In the genomic region with DNA sequence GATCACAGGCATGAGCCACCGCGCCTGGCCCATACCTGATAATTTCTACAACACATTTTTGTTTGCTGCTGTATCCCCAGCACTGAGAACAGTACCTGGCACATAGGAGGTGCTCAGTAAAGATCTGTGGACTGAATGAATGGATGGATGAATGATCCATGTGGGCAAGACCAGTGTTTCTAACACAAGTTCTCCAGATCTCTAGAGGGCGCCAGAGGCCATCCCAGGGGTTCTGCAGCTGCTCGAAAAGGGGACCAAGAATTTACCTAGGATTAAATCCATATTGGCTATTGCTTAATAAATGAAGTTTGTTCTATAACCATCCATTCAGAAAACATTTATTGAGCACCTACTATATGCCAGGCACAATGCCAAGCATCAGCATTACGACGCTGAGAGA, we compare ENCODE assay signal across 8 cellular contexts.
DNase-seq lines count a peak whose midpoint lies in the region; ATAC-seq and TF ChIP-seq lines count a peak whose summit lies in the region.

No MANE protein-coding gene starts in this region.

- peak in 3 of 6 experiments; percentile 27 to 34 (median 27) for TF ChIP-seq CTCF in Peyer's patch (IDR thresholded peaks at IDR 0.05)
- TF ChIP-seq CTCF in foreskin keratinocyte (conservative IDR thresholded peaks at IDR 0.05): peak; percentile 63
- TF ChIP-seq CTCF in stomach (IDR thresholded peaks at IDR 0.05): peak in 3 of 7 experiments; percentile 16 to 29 (median 25)
- peak in 1 of 4 experiments; percentile 31 for TF ChIP-seq CTCF in sigmoid colon (IDR thresholded peaks at IDR 0.05)

- H3K27ac ChIP-seq in Peyer's patch (no peak overlapping the region), foreskin keratinocyte (no peak overlapping the region), stomach (no peak overlapping the region), sigmoid colon (no peak overlapping the region)

- ATAC-seq in foreskin keratinocyte (no peak), HG03025 (IDR thresholded peaks at IDR 0.05; ENCODE audit: low FRiP score, unreplicated experiment) (no peak)

- H3K4me3 ChIP-seq in Peyer's patch (no peak overlapping the region), stomach (no peak overlapping the region), sigmoid colon (no peak overlapping the region)

- H3K36me3 ChIP-seq in Peyer's patch (no peaks in the 10 kb centered on the region), stomach (no peaks in the 10 kb centered on the region), sigmoid colon (no peaks in the 10 kb centered on the region)

- no peaks in the 10 kb centered on the region for H3K9me3 ChIP-seq in Peyer's patch
- no peaks in the 10 kb centered on the region for H3K9me3 ChIP-seq in stomach
- H3K9me3 ChIP-seq in sigmoid colon: no peaks in the 10 kb centered on the region

- TF ChIP-seq EP300 in stomach (IDR thresholded peaks at IDR 0.05): no peak
- no peak for TF ChIP-seq EP300 in sigmoid colon (IDR thresholded peaks at IDR 0.05)

- H3K4me1 ChIP-seq in Peyer's patch: no peaks in the 10 kb centered on the region
- no peaks in the 10 kb centered on the region for H3K4me1 ChIP-seq in foreskin keratinocyte
- H3K4me1 ChIP-seq in stomach: peaks cover 0 to 11% (median 8%) of the 10 kb centered on the region in 4 donors
- H3K4me1 ChIP-seq in sigmoid colon: peaks cover 0 to 3% (median 0%) of the 10 kb centered on the region in 4 donors

- DNase-seq in activated CD4-positive, alpha-beta T cell treated with anti-CD3 and anti-CD28 coated beads for 48 hours: peak; percentile 33
- DNase-seq in activated CD4-positive, alpha-beta T cell treated with anti-CD3 and anti-CD28 coated beads, Interleukin-2, amount 50 U/mL, for 1 hour: no peak
- DNase-seq in LHCN-M2 (ENCODE audit: low read depth) (peak; percentile 23), Peyer's patch (peak in 2 of 3 donors; percentile 25 to 59), foreskin keratinocyte (no peak), stomach (peak; percentile 36), sigmoid colon (no peak)

- WGBS in stomach, 5 donors: 11 to 17% (median 12%) methylated on average over 6 of the region's 6 CpGs
- 15 to 18% methylated on average over 6 of the region's 6 CpGs for WGBS in sigmoid colon, 2 donors

- intact Hi-C loops in stomach (cut with DNase I; ENCODE audit: low total_unique reads): no loop called here
- intact Hi-C loops in sigmoid colon (cut with DNase I): no loop called here

- H3K27me3 ChIP-seq in Peyer's patch (no peaks in the 10 kb centered on the region), foreskin keratinocyte (no peaks in the 10 kb centered on the region), stomach (peaks cover 0 to 90% (median 20%) of the 10 kb centered on the region in 3 donors), sigmoid colon (peaks cover 0 to 40% (median 12%) of the 10 kb centered on the region in 3 donors)

- TF ChIP-seq POLR2A in Peyer's patch (IDR thresholded peaks at IDR 0.05) (no peak), stomach (IDR thresholded peaks at IDR 0.05) (no peak), sigmoid colon (IDR thresholded peaks at IDR 0.05) (no peak)

Comparison
In these comparisons a context has a peak if more than half of its experiments do, and no peak if none do; other contexts are left out.
1. DNase-seq: peak in activated CD4-positive, alpha-beta T cell treated with anti-CD3 and anti-CD28 coated beads for 48 hours (single experiment), LHCN-M2 (single experiment), Peyer's patch (2 of 3) and stomach (single experiment); none in activated CD4-positive, alpha-beta T cell treated with anti-CD3 and anti-CD28 coated beads, Interleukin-2, amount 50 U/mL, for 1 hour (single experiment), foreskin keratinocyte (0 of 2) and sigmoid colon (single experiment).